8 cellular contexts compared by ENCODE assay signal in genomic region chr12:113214938-113215400, GRCh38. TPM values are rescaled to one million over a fixed set of nuclear protein-coding genes. Genes with fewer than 3 reads are reported as not detected.
A peak's percentile ranks its signal among the peaks of the same experiment; 100 is the strongest.
DNase-seq lines count a peak whose midpoint lies in the region; ATAC-seq and TF ChIP-seq lines count a peak whose summit lies in the region.

No MANE protein-coding gene starts in this region.

- no peaks in the 10 kb centered on the region for H4K20me1 ChIP-seq in GM23248 (ENCODE audit: insufficient read depth)
- H4K20me1 ChIP-seq in OCI-LY7 (ENCODE audit: insufficient read depth, low read length), result no peaks in the 10 kb centered on the region

- DNase-seq in AG10803 (ENCODE audit: low read depth) (peak; percentile 99), GM23248 (peak; percentile 99), OCI-LY7 (ENCODE audit: low spot score) (peak; percentile 76), colonic mucosa (no peak), mesothelial cell of epicardium (ENCODE audit: low spot score in 2 of 2, unreplicated experiment in 2 of 2) (no peak), DMS153 treated with DMSO at 0.1 percent for 48 hours (lab: John Stamatoyannopoulos, UW; ENCODE audit: unreplicated experiment) (no peak)

- POLR2A ChIA-PET in OCI-LY7 (lab: Charles Lee), result no interaction called here

- in situ Hi-C loops in GM23248 (cut with MboI), result no loop called here

- no peak overlapping the region for H3K27ac Mint-ChIP-seq in mesothelial cell of epicardium

- H3K9ac ChIP-seq in GM23248, result peak overlapping the region; percentile 68
- H3K9ac ChIP-seq in colonic mucosa (ENCODE audit: low read depth in 2 of 2, low read length in 2 of 2), result no peak overlapping the region

- no peak overlapping the region for H3K4me3 Mint-ChIP-seq in mesothelial cell of epicardium

- H3K4me1 ChIP-seq in GM23248 (ENCODE audit: insufficient read depth), result peaks cover 38% of the 10 kb centered on the region
- peaks cover 93% of the 10 kb centered on the region for H3K4me1 ChIP-seq in OCI-LY7 (ENCODE audit: insufficient read depth, low read length, poor library complexity, severe bottlenecking)
- H3K4me1 ChIP-seq in colonic mucosa, result no peaks in the 10 kb centered on the region
- peaks cover 0 to 10% of the 10 kb centered on the region in 2 donors for H3K4me1 ChIP-seq in muscle layer of duodenum (ENCODE audit: control insufficient read depth in 1 of 2, insufficient read depth in 2 of 2, low read length in 2 of 2)

- no peaks in the 10 kb centered on the region for H3K36me3 ChIP-seq in GM23248 (ENCODE audit: low read depth)
- H3K36me3 ChIP-seq in OCI-LY7 (ENCODE audit: insufficient read depth, low read length), result peaks cover 43% of the 10 kb centered on the region
- H3K36me3 ChIP-seq in colonic mucosa, result no peaks in the 10 kb centered on the region
- no peaks in the 10 kb centered on the region for H3K36me3 ChIP-seq in muscle layer of duodenum (ENCODE audit: control insufficient read depth in 1 of 2, insufficient read depth in 2 of 2, low read length in 2 of 2)

- H3K79me2 ChIP-seq in GM23248 (ENCODE audit: insufficient read depth) (no peaks in the 10 kb centered on the region), OCI-LY7 (ENCODE audit: insufficient read depth, low read depth, low read length) (peaks cover 95% of the 10 kb centered on the region)

- WGBS in GM23248 (ENCODE audit: low coverage in 1 of 2, low lambda C conversion rate in 2 of 2, missing lambda C conversion rate in 2 of 2), 2 experiments, result 18 to 19% methylated on average over 5 of the region's 5 CpGs

- H3K9me3 ChIP-seq in GM23248 (ENCODE audit: low read depth) (no peaks in the 10 kb centered on the region), OCI-LY7 (ENCODE audit: low read length) (no peaks in the 10 kb centered on the region), colonic mucosa (no peaks in the 10 kb centered on the region), muscle layer of duodenum (ENCODE audit: control insufficient read depth in 1 of 2, low read length in 2 of 2) (no peaks in the 10 kb centered on the region)

- TF ChIP-seq CTCF in AG10803 (conservative IDR thresholded peaks at IDR 0.05; ENCODE audit: low read length), result no peak
- no peak for TF ChIP-seq CTCF in OCI-LY7 (conservative IDR thresholded peaks at IDR 0.05; ENCODE audit: low read length)
- no peak for TF ChIP-seq CTCF in colonic mucosa (IDR thresholded peaks at IDR 0.05)
- TF ChIP-seq CTCF in mesothelial cell of epicardium (IDR thresholded peaks at IDR 0.05; ENCODE audit: unreplicated experiment), result no peak

- CTCF ChIA-PET in OCI-LY7 (lab: Charles Lee; ENCODE audit: unreplicated experiment), result no interaction called here

- H3K4me1 Mint-ChIP-seq in mesothelial cell of epicardium, result peaks cover 6% of the 10 kb centered on the region

- no peaks in the 10 kb centered on the region for H3K27me3 Mint-ChIP-seq in mesothelial cell of epicardium (ENCODE audit: low read depth)

- H2AFZ ChIP-seq in GM23248 (no peak overlapping the region), OCI-LY7 (ENCODE audit: low read length) (no peak overlapping the region)

- H3K9me2 ChIP-seq in GM23248 (ENCODE audit: insufficient read depth), result no peaks in the 10 kb centered on the region
- H3K9me2 ChIP-seq in OCI-LY7 (ENCODE audit: insufficient read depth, low read length), result no peaks in the 10 kb centered on the region

- H3K36me3 Mint-ChIP-seq in mesothelial cell of epicardium, result no peaks in the 10 kb centered on the region

- BruUV-seq in OCI-LY7 (replicated peaks; lab: Mats Ljungman, UMichigan), result no TSS peak

- no peaks in the 10 kb centered on the region for H3K9me3 Mint-ChIP-seq in mesothelial cell of epicardium

- ATAC-seq in HG02642 (IDR thresholded peaks at IDR 0.05; ENCODE audit: poor library complexity, unreplicated experiment), result no peak

- intact Hi-C loops in OCI-LY7 (cut with micrococcal nuclease; ENCODE audit: unreplicated experiment), result no loop called here
- intact Hi-C loops in colonic mucosa (cut with DNase I), result no loop called here

- no peaks in the 10 kb centered on the region for H3K27me3 ChIP-seq in GM23248 (replicated peaks; ENCODE audit: insufficient read depth)
- no peaks in the 10 kb centered on the region for H3K27me3 ChIP-seq in colonic mucosa
- H3K27me3 ChIP-seq in muscle layer of duodenum (ENCODE audit: low read depth, low read length), result no peaks in the 10 kb centered on the region

- H3K27ac ChIP-seq in GM23248, result peak overlapping the region; percentile 94
- peak overlapping the region; percentile 99 for H3K27ac ChIP-seq in OCI-LY7 (ENCODE audit: low read depth, low read length, poor library complexity, severe bottlenecking)
- peak overlapping the region; percentile 56 for H3K27ac ChIP-seq in colonic mucosa
- H3K27ac ChIP-seq in muscle layer of duodenum (ENCODE audit: low read length), result peak overlapping the region; percentile 6

- peaks cover 45% of the 10 kb centered on the region for H3F3A ChIP-seq in GM23248 (ENCODE audit: insufficient read depth)

- H3K4me2 ChIP-seq in GM23248 (ENCODE audit: unreplicated experiment) (peak overlapping the region; percentile 33), OCI-LY7 (ENCODE audit: low read length) (peak overlapping the region; percentile 82)

- H3K4me3 ChIP-seq in AG10803 (ENCODE audit: low read length), result no peak overlapping the region
- peak overlapping the region; percentile 33; the same call in 1 of the 2 replicates for H3K4me3 ChIP-seq in GM23248
- peak overlapping the region; percentile 62 for H3K4me3 ChIP-seq in OCI-LY7 (ENCODE audit: low read depth, low read length, poor library complexity, severe bottlenecking)
- H3K4me3 ChIP-seq in colonic mucosa, result no peak overlapping the region
- no peak overlapping the region for H3K4me3 ChIP-seq in muscle layer of duodenum (ENCODE audit: low read depth in 1 of 2, low read length in 2 of 2)

RNA-seq across cellular contexts. Expression of gene TPCN1, which starts 6.3 kb away (rescaled TPM):
- 9.0 and 11.6 TPM in 2 replicates for total RNA-seq in GM23248 (2014; rRNA removed; shearing (Covaris generic))
- 15.9 and 17.6 TPM in 2 replicates for polyA plus RNA-seq in GM23248 (2016; fragmentation: Nextera tagmentation; extraction: Ambion mirVana)
- total RNA-seq in OCI-LY7 (2014; rRNA removed; shearing (Covaris generic)), result 72.4 and 96.0 TPM in 2 replicates
- 160 and 177 TPM in 2 replicates for total RNA-seq in OCI-LY7 (2022)
- 10 to 100 TPM; 55.5 to 85.6 TPM for total RNA-seq in colonic mucosa
- total RNA-seq in mesothelial cell of epicardium, result 40.0 to 46.0 TPM (median 42.7 TPM) in 3 replicates

RNA-seq across cellular contexts. Expression of gene RITA1, which starts 29.4 kb away (rescaled TPM):
- total RNA-seq in GM23248 (2014; rRNA removed; shearing (Covaris generic)), result 16.2 and 19.2 TPM in 2 replicates
- polyA plus RNA-seq in GM23248 (2016; fragmentation: Nextera tagmentation; extraction: Ambion mirVana), result 12.5 and 15.6 TPM in 2 replicates
- 72.5 and 90.8 TPM in 2 replicates for total RNA-seq in OCI-LY7 (2014; rRNA removed; shearing (Covaris generic))
- total RNA-seq in OCI-LY7 (2022) (59.5 and 68.6 TPM in 2 replicates), colonic mucosa (10 to 100 TPM; 13.9 to 26.9 TPM), mesothelial cell of epicardium (15.2 to 15.4 TPM (median 15.3 TPM) in 3 replicates)

RNA-seq across cellular contexts. Expression of gene DDX54, which starts 29.7 kb away (rescaled TPM):
- total RNA-seq in GM23248 (2014; rRNA removed; shearing (Covaris generic)), result 34.9 and 44.5 TPM in 2 replicates
- polyA plus RNA-seq in GM23248 (2016; fragmentation: Nextera tagmentation; extraction: Ambion mirVana), result 27.7 and 28.1 TPM in 2 replicates
- 86.0 and 87.2 TPM in 2 replicates for total RNA-seq in OCI-LY7 (2014; rRNA removed; shearing (Covaris generic))
- total RNA-seq in OCI-LY7 (2022) (145 and 150 TPM in 2 replicates), colonic mucosa (10 to 100 TPM; 54.8 to 98.3 TPM), mesothelial cell of epicardium (66.7 to 74.5 TPM (median 69.0 TPM) in 3 replicates)

Comparison
In these comparisons a context has a peak if more than half of its experiments do, and no peak if none do; other contexts are left out.
1. DNase-seq: peak in AG10803 (single experiment), GM23248 (single experiment) and OCI-LY7 (single experiment); none in colonic mucosa (single experiment), mesothelial cell of epicardium (0 of 2) and DMS153 treated with DMSO at 0.1 percent for 48 hours (single experiment).
2. H3K4me3 ChIP-seq: peak in GM23248 (single experiment) and OCI-LY7 (single experiment); none in AG10803 (single experiment), colonic mucosa (single experiment) and muscle layer of duodenum (0 of 2).
3. H3K27ac ChIP-seq: peak in every context shown above with its lines; median percentile 99 in OCI-LY7; 94 in GM23248; 56 in colonic mucosa; 6 in muscle layer of duodenum.